ENCODE assay signal across 14 cellular contexts in the genomic region with DNA sequence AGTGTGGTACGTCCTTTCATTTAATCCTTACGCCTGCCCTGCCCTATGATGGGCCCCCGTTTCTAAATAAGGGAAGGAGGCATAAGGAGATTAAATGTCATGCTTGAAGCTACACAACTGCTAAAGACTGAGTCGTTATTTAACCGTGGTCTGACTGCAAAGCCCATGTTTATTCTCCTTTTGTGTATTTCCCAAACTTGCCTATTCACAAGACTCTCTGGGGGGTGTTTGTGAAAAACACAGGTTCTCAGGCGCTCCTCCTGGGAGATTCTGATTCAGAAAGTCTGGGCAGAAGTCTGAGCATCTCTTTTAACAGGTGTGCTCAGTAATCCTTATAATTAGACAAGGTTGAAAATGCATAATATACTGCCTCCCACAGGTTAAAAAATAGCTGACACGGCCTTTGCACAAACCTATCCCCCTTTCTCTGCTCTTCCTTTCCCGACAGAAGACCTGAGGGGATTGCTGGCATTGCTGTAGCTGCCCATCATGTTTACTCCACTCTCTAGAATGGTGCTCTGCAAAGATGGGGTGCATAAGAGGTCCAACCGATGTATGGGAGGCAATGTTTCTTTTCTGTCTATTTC. TPM values are rescaled to one million over a fixed set of nuclear protein-coding genes. Genes with fewer than 3 reads are reported as not detected.
DNase-seq lines count a peak whose midpoint lies in the region; TF ChIP-seq lines count a peak whose summit lies in the region.
"Had no signal": no experiment of that assay in that cellular context is flagged by ENCODE, and none has a peak within 500 bp of the region (broad histone marks: within the 10 kb centered on the region; RNA-seq: fewer than 3 reads in every experiment).

No MANE protein-coding gene starts in this region.

- peak in 11 of 56 donors; percentile 7 to 39 (median 19) for TF ChIP-seq CTCF in dorsolateral prefrontal cortex (IDR thresholded peaks at IDR 0.05 in 54 of 56, conservative IDR thresholded peaks at IDR 0.05 in 2 of 56; ENCODE audit: low read depth in 1 of 56, partially characterized antibody in 56 of 56)

- no peak overlapping the region for H3K4me3 ChIP-seq in dorsolateral prefrontal cortex
- H3K4me3 ChIP-seq: thyroid gland had no signal

- H3K27ac ChIP-seq in dorsolateral prefrontal cortex (peak overlapping the region in 58 of 59 donors; percentile 49 to 98 (median 92)), temporal lobe (ENCODE audit: low read depth, low read length) (peak overlapping the region; percentile 94)
- H3K27ac ChIP-seq: thyroid gland had no signal

- intact Hi-C loops in dorsolateral prefrontal cortex (cut with DNase I): no loop called here

- DNase-seq in NCI-H2107 treated with DMSO at 0.1 percent for 48 hours (lab: John Stamatoyannopoulos, UW; ENCODE audit: unreplicated experiment): peak; percentile 28
- no peak for DNase-seq in NCI-H2107 (lab: John Stamatoyannopoulos, UW)
- DNase-seq in NCI-H69 (lab: John Stamatoyannopoulos, UW): peak; percentile 11
- no peak for DNase-seq in dorsolateral prefrontal cortex
- DNase-seq in C1 segment of cervical spinal cord (lab: John Stamatoyannopoulos, UW): no peak
- DNase-seq in foreskin melanocyte: no peak
- DNase-seq in hippocampal formation (lab: John Stamatoyannopoulos, UW): no peak
- DNase-seq: activated CD4-positive, alpha-beta T cell treated with anti-CD3 and anti-CD28 coated beads for 1 hour; DMS79; erythroblast; SK-N-SH; thyroid gland had no signal

- no peaks in the 10 kb centered on the region for H3K27me3 ChIP-seq in dorsolateral prefrontal cortex
- H3K27me3 ChIP-seq: thyroid gland had no signal

RNA-seq across cellular contexts. Expression of a gene that starts 56.4 kb away (rescaled TPM):
- total RNA-seq in dorsolateral prefrontal cortex: 100 to 1,000 TPM in 1 of 120 experiments, 10 to 100 TPM in 119; 48.9 to 117 (median 68.8) TPM
- total RNA-seq in temporal lobe: 85.3 TPM

RNA-seq across cellular contexts. Expression of a gene that starts 57.3 kb away (rescaled TPM):
- 10 to 100 TPM in 98 of 120 experiments, 1 to 10 TPM in 22; 6.8 to 26.1 (median 12.6) TPM for total RNA-seq in dorsolateral prefrontal cortex
- total RNA-seq in temporal lobe: 2.0 TPM
- total RNA-seq: A673 had no signal

Comparison
In these comparisons a context has a peak if more than half of its experiments do, and no peak if none do; other contexts are left out.
1. DNase-seq: peak in NCI-H2107 treated with DMSO at 0.1 percent for 48 hours (single experiment) and NCI-H69 (single experiment); none in NCI-H2107 (single experiment), dorsolateral prefrontal cortex (0 of 10), C1 segment of cervical spinal cord (0 of 14), foreskin melanocyte (single experiment) and hippocampal formation (0 of 2).